Comparison of ENCODE assay signal across 8 cellular contexts in genomic region chr11:96254087-96254486, GRCh38.
DNase-seq lines count a peak whose midpoint lies in the region; ATAC-seq and TF ChIP-seq lines count a peak whose summit lies in the region.

No MANE protein-coding gene starts in this region.

- H3K36me3 Mint-ChIP-seq in stimulated activated effector memory CD8-positive, alpha-beta T cell treated with anti-CD3 and anti-CD28 coated beads, Interleukin-12 subunit alpha, Interleukin-12 subunit beta, amount 100 ng/mL, for 72 hours: peaks cover 13% of the 10 kb centered on the region

- no peaks in the 10 kb centered on the region for H3K36me3 ChIP-seq in OCI-LY3 (replicated peaks; ENCODE audit: low read depth, low read length)

- H3K4me1 ChIP-seq in OCI-LY3 (ENCODE audit: low read length): peaks cover 59% of the 10 kb centered on the region

- no peak for TF ChIP-seq CTCF in OCI-LY3 (IDR thresholded peaks at IDR 0.05; ENCODE audit: low read depth, low read length)
- TF ChIP-seq CTCF in foreskin fibroblast (IDR thresholded peaks at IDR 0.05; ENCODE audit: low read depth, low read length): no peak

- no peaks in the 10 kb centered on the region for H4K20me1 ChIP-seq in OCI-LY3 (ENCODE audit: insufficient read depth, low read length)

- no peak overlapping the region for H3K4me3 ChIP-seq in OCI-LY3 (ENCODE audit: low read length)
- no peak overlapping the region for H3K4me3 ChIP-seq in foreskin fibroblast (ENCODE audit: low read depth in 1 of 2, low read length in 2 of 2)

- H2AFZ ChIP-seq in OCI-LY3 (ENCODE audit: low read depth, low read length): no peak overlapping the region

- peak; percentile 46 to 56 for DNase-seq in foreskin fibroblast
- DNase-seq in stimulated activated effector memory CD8-positive, alpha-beta T cell treated with anti-CD3 and anti-CD28 coated beads, Interleukin-12 subunit alpha, Interleukin-12 subunit beta, amount 100 ng/mL, for 72 hours (ENCODE audit: low spot score in 2 of 2): no peak
- no peak for DNase-seq in NCI-H2227 treated with DMSO at 0.1 percent for 48 hours (lab: John Stamatoyannopoulos, UW)
- DNase-seq in SKM-1 treated with dmso at 0.1 percent for 144 hours (lab: John Stamatoyannopoulos, UW; ENCODE audit: unreplicated experiment): no peak
- DNase-seq in LoVo (ENCODE audit: low spot score): no peak

- H3K79me2 ChIP-seq in OCI-LY3 (ENCODE audit: low read length): peaks cover 33% of the 10 kb centered on the region; the same call in 1 of the 2 replicates

- ATAC-seq in GM18517 (IDR thresholded peaks at IDR 0.05; ENCODE audit: unreplicated experiment) (peak; percentile 68), HG02588 (IDR thresholded peaks at IDR 0.05; ENCODE audit: unreplicated experiment) (peak; percentile 59)
- peak; percentile 68 for ATAC-seq in stimulated activated effector memory CD8-positive, alpha-beta T cell treated with anti-CD3 and anti-CD28 coated beads, Interleukin-12 subunit alpha, Interleukin-12 subunit beta, amount 100 ng/mL, for 72 hours

- peaks cover 70% of the 10 kb centered on the region for H3K4me1 Mint-ChIP-seq in stimulated activated effector memory CD8-positive, alpha-beta T cell treated with anti-CD3 and anti-CD28 coated beads, Interleukin-12 subunit alpha, Interleukin-12 subunit beta, amount 100 ng/mL, for 72 hours

- no peaks in the 10 kb centered on the region for H3K9me3 Mint-ChIP-seq in stimulated activated effector memory CD8-positive, alpha-beta T cell treated with anti-CD3 and anti-CD28 coated beads, Interleukin-12 subunit alpha, Interleukin-12 subunit beta, amount 100 ng/mL, for 72 hours

- peak overlapping the region; percentile 20; the same call in 1 of the 2 replicates for H3K4me2 ChIP-seq in OCI-LY3 (ENCODE audit: low read length)

- H3K27ac ChIP-seq in OCI-LY3 (ENCODE audit: low read length): no peak overlapping the region

- no peaks in the 10 kb centered on the region for H3K27me3 ChIP-seq in OCI-LY3 (ENCODE audit: low read depth, low read length)

- no peak overlapping the region for H3K27ac Mint-ChIP-seq in stimulated activated effector memory CD8-positive, alpha-beta T cell treated with anti-CD3 and anti-CD28 coated beads, Interleukin-12 subunit alpha, Interleukin-12 subunit beta, amount 100 ng/mL, for 72 hours

- H3K4me3 Mint-ChIP-seq in stimulated activated effector memory CD8-positive, alpha-beta T cell treated with anti-CD3 and anti-CD28 coated beads, Interleukin-12 subunit alpha, Interleukin-12 subunit beta, amount 100 ng/mL, for 72 hours: peak overlapping the region; percentile 56

- H3K9ac ChIP-seq in OCI-LY3 (ENCODE audit: low read length): no peak overlapping the region

- no peaks in the 10 kb centered on the region for H3K9me3 ChIP-seq in OCI-LY3 (ENCODE audit: insufficient read depth, low read length)

Comparison
In these comparisons a context has a peak if more than half of its experiments do, and no peak if none do; other contexts are left out.
1. DNase-seq: peak in foreskin fibroblast (2 of 2); none in stimulated activated effector memory CD8-positive, alpha-beta T cell treated with anti-CD3 and anti-CD28 coated beads, Interleukin-12 subunit alpha, Interleukin-12 subunit beta, amount 100 ng/mL, for 72 hours (0 of 2), NCI-H2227 treated with DMSO at 0.1 percent for 48 hours (single experiment), SKM-1 treated with dmso at 0.1 percent for 144 hours (single experiment) and LoVo (single experiment).
2. Peak in every context shown above with its lines, with median percentiles within 50 percentile points of each other: ATAC-seq.